ENCODE assay signal across 15 cellular contexts in the genomic region with DNA sequence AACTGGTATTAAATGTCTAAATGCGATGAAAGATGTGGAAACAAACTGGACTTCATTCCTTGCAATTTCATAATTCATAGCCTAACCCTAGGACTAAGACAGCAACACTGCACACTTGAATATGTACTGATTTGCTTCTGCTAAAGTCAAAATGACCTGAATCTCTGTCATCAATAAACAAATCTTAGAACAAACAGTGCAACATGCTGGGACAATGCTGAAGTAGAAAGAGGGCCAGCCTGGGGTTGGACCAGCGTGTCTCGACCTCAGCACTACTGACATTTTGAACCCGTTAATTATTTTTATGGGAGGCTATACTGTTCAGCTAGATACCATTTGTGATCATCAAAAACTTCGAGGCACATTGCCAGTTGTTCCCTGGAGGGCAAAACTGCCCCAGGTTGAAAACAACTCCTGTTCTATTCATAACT. TPM values are rescaled to one million over a fixed set of nuclear protein-coding genes. Genes with fewer than 3 reads are reported as not detected.
A peak's percentile ranks its signal among the peaks of the same experiment; 100 is the strongest.
DNase-seq lines count a peak whose midpoint lies in the region; ATAC-seq, FAIRE-seq and TF ChIP-seq lines count a peak whose summit lies in the region.
"Had no signal": no experiment of that assay in that cellular context is flagged by ENCODE, and none has a peak within 500 bp of the region (broad histone marks: within the 10 kb centered on the region; RNA-seq: fewer than 3 reads in every experiment).

No MANE protein-coding gene starts in this region.

- DNase-seq in HCT116 (ENCODE audit: low read depth, low spot score) (no peak), bronchial epithelial cell (ENCODE audit: low read depth) (peak; percentile 26), stomach (no peak), glomerular visceral epithelial cell (ENCODE audit: extremely low spot score) (no peak), ecto neural progenitor cell (ENCODE audit: low spot score) (no peak), natural killer cell (no peak)
- DNase-seq: activated CD4-positive, CD25-positive, alpha-beta regulatory T cell treated with anti-CD3 and anti-CD28 coated beads, Interleukin-2, amount 50 U/mL, for 72 hours; CD4-positive, CD25-positive, alpha-beta regulatory T cell; posterior cingulate gyrus; SHP77 treated with DMSO at 0.1 percent for 48 hours had no signal

- H3K27ac ChIP-seq in HCT116 (ENCODE audit: low read depth, low read length) (peak overlapping the region; percentile 100), layer of hippocampus (ENCODE audit: low read depth, low read length) (peak overlapping the region; percentile 62), stomach (peak overlapping the region in 4 of 5 donors; percentile 91 to 97 (median 95))

- peak overlapping the region; percentile 22 for H3K4me2 ChIP-seq in HCT116 (ENCODE audit: low read length)

- H3K4me1 ChIP-seq in HCT116 (ENCODE audit: control insufficient read depth in 1 of 2, insufficient read depth in 2 of 2, low read length in 2 of 2), result peaks cover 80 to 85% of the 10 kb centered on the region in 2 experiments
- H3K4me1 ChIP-seq in stomach, result peaks cover 31 to 78% (median 68%) of the 10 kb centered on the region in 4 donors

- H3K36me3 Mint-ChIP-seq in natural killer cell, result no peaks in the 10 kb centered on the region
- H3K36me3 Mint-ChIP-seq: CD4-positive, CD25-positive, alpha-beta regulatory T cell had no signal

- H3K27me3 ChIP-seq in HCT116 (ENCODE audit: insufficient read depth, low read length) (no peaks in the 10 kb centered on the region), bronchial epithelial cell (ENCODE audit: control insufficient read depth, insufficient read depth, low read length) (no peaks in the 10 kb centered on the region), layer of hippocampus (ENCODE audit: control insufficient read depth, insufficient read depth, low read length) (no peaks in the 10 kb centered on the region), stomach (no peaks in the 10 kb centered on the region)

- H2AFZ ChIP-seq in HCT116 (ENCODE audit: low read depth, low read length, poor library complexity, severe bottlenecking), result no peak overlapping the region

- no peak overlapping the region for H3K27ac Mint-ChIP-seq in natural killer cell
- H3K27ac Mint-ChIP-seq: activated T-helper 2 cell treated with anti-CD3 and anti-CD28 coated beads, Interferon-gamma antibody, Interleukin-2, Interleukin-4, amounts not matched to agents 10 μg/mL and 5 μg/mL and 100 μg/mL, durations not matched to agents 14 hours and 24 hours and 36 hours; CD4-positive, CD25-positive, alpha-beta regulatory T cell; dendritic cell treated with granulocyte-macrophage colony-stimulating factor and Interleukin-4, amounts not matched to agents 40 ng/mL and 50 ng/mL, for 4 days had no signal

- TF ChIP-seq RAD21 in HCT116 (IDR thresholded peaks at IDR 0.05; ENCODE audit: low read depth), result no peak

- H3K4me3 ChIP-seq in HCT116 (replicated peaks in 1 of 2; ENCODE audit: low read depth in 1 of 2, low read length in 2 of 2) (no peak overlapping the region), bronchial epithelial cell (ENCODE audit: low read depth, low read length) (no peak overlapping the region), stomach (no peak overlapping the region)

- peak overlapping the region; percentile 45 for H3K9ac ChIP-seq in HCT116 (ENCODE audit: low read length)

- no peak for ATAC-seq in HCT116
- ATAC-seq in HG02798 (IDR thresholded peaks at IDR 0.05; ENCODE audit: poor library complexity, unreplicated experiment), result no peak
- no peak for ATAC-seq in natural killer cell

- intact Hi-C loops in HCT116 (cut with micrococcal nuclease) (no loop called here), stomach (cut with DNase I; ENCODE audit: low total_unique reads) (no loop called here), natural killer cell (cut with micrococcal nuclease) (no loop called here)

- no peaks in the 10 kb centered on the region for H3K9me2 ChIP-seq in HCT116 (ENCODE audit: insufficient read depth)

- peaks cover 96% of the 10 kb centered on the region for H3K79me2 ChIP-seq in HCT116 (ENCODE audit: insufficient read depth, low read length)

- CTCF ChIA-PET in HCT116 (lab: Charles Lee), result no interaction called here

- H3K9me3 ChIP-seq in HCT116 (ENCODE audit: control insufficient read depth in 1 of 2, insufficient read depth in 1 of 2, low read depth in 1 of 2, low read length in 2 of 2) (no peaks in the 10 kb centered on the region), stomach (no peaks in the 10 kb centered on the region)

- no peak for TF ChIP-seq POLR2A in HCT116 (IDR thresholded peaks at IDR 0.05; ENCODE audit: borderline replicate concordance, extremely low read depth, insufficient read depth, insufficient read length)
- TF ChIP-seq POLR2A in stomach (IDR thresholded peaks at IDR 0.05), result no peak

- H3K9me3 Mint-ChIP-seq in natural killer cell, result no peaks in the 10 kb centered on the region
- H3K9me3 Mint-ChIP-seq: CD4-positive, CD25-positive, alpha-beta regulatory T cell; dendritic cell treated with granulocyte-macrophage colony-stimulating factor and Interleukin-4, amounts not matched to agents 40 ng/mL and 50 ng/mL, for 4 days had no signal

- RAD21 ChIA-PET in HCT116 (lab: Charles Lee; ENCODE audit: low non-redundant PET in 1 of 2, low total read pairs in 2 of 2, uncharacterized antibody in 2 of 2, unreplicated experiment in 2 of 2), result no interaction called here

- POLR2A ChIA-PET in HCT116 (lab: Charles Lee), result interaction anchor here (0.9 to 2.9 kb wide), 2 partner anchors 8 to 11 kb away, joined by 3 to 12 read pairs; no protein-coding TSS in a partner anchor

- no peaks in the 10 kb centered on the region for H3K4me1 Mint-ChIP-seq in natural killer cell
- H3K4me1 Mint-ChIP-seq: CD4-positive, CD25-positive, alpha-beta regulatory T cell had no signal

- no peaks in the 10 kb centered on the region for H4K20me1 ChIP-seq in HCT116 (ENCODE audit: insufficient read depth)

- no peak for TF ChIP-seq CTCF in HCT116 (IDR thresholded peaks at IDR 0.05 in 2 of 3, conservative IDR thresholded peaks at IDR 0.05 in 1 of 3; ENCODE audit: borderline replicate concordance in 1 of 3, insufficient read depth in 1 of 3, low read depth in 2 of 3, low read length in 2 of 3)
- no peak for TF ChIP-seq CTCF in bronchial epithelial cell (IDR thresholded peaks at IDR 0.05; ENCODE audit: insufficient read depth, low read length, severe bottlenecking)
- TF ChIP-seq CTCF in stomach (IDR thresholded peaks at IDR 0.05), result no peak
- no peak for TF ChIP-seq CTCF in natural killer cell (IDR thresholded peaks at IDR 0.05)

- H3K4me3 Mint-ChIP-seq in natural killer cell, result no peak overlapping the region
- H3K4me3 Mint-ChIP-seq: CD4-positive, CD25-positive, alpha-beta regulatory T cell; dendritic cell treated with granulocyte-macrophage colony-stimulating factor and Interleukin-4, amounts not matched to agents 40 ng/mL and 50 ng/mL, for 4 days had no signal

- no peak for TF ChIP-seq EP300 in stomach (IDR thresholded peaks at IDR 0.05)

- H3K36me3 ChIP-seq in HCT116 (ENCODE audit: control insufficient read depth in 1 of 2, insufficient read depth in 2 of 2, low read length in 2 of 2) (peaks cover 2 to 29% of the 10 kb centered on the region in 2 experiments; a peak in 2 of 4 replicates), bronchial epithelial cell (ENCODE audit: control insufficient read depth, insufficient read depth, low read length) (peaks cover 7% of the 10 kb centered on the region), stomach (peaks cover 0 to 7% (median 0%) of the 10 kb centered on the region in 4 donors)

- no TSS peak for BruUV-seq in HCT116 (replicated peaks; lab: Mats Ljungman, UMichigan)

- peaks cover 0 to 8% of the 10 kb centered on the region in 2 donors for H3K27me3 Mint-ChIP-seq in natural killer cell (ENCODE audit: low read depth in 2 of 2)

- WGBS in stomach, 5 donors, result 75 to 85% (median 79%) methylated on average over 5 of the region's 5 CpGs

- no peak for FAIRE-seq in bronchial epithelial cell (lab: Jason Lieb, UNC)
- FAIRE-seq: H54 had no signal

TF ChIP-seq in HCT116, 20 proteins besides CTCF, POLR2A, EP300 and RAD21:
- TF ChIP-seq SP1 (IDR thresholded peaks at IDR 0.05; ENCODE audit: low read depth) (no peak), POLR2AphosphoS5 (IDR thresholded peaks at IDR 0.05; ENCODE audit: low read depth, low read length) (no peak), YY1 (IDR thresholded peaks at IDR 0.05; ENCODE audit: extremely low read depth, insufficient replicate concordance, low read depth, low read length) (no peak)

RNA-seq across cellular contexts. Expression of a gene that starts 47.1 kb away (rescaled TPM):
- total RNA-seq in HCT116 (2021; ENCODE audit: unreplicated experiment) (250 TPM), bronchial epithelial cell (108 and 133 TPM in 2 replicates), stomach (100 to 1,000 TPM in 1 of 5 donors, 10 to 100 TPM in 4; 29.5 to 111 (median 72.7) TPM), natural killer cell (1 to 10 TPM; 2.0 to 9.7 (median 2.9) TPM)
- polyA plus RNA-seq in HCT116 (2012), result 119 and 134 TPM in 2 replicates
- polyA plus RNA-seq in stomach, result 10 to 100 TPM in 2 of 3 donors, 1 to 10 TPM in 1; 5.0 to 24.2 (median 13.7) TPM
